ENCODE assay signal across 10 cellular contexts in the genomic region with DNA sequence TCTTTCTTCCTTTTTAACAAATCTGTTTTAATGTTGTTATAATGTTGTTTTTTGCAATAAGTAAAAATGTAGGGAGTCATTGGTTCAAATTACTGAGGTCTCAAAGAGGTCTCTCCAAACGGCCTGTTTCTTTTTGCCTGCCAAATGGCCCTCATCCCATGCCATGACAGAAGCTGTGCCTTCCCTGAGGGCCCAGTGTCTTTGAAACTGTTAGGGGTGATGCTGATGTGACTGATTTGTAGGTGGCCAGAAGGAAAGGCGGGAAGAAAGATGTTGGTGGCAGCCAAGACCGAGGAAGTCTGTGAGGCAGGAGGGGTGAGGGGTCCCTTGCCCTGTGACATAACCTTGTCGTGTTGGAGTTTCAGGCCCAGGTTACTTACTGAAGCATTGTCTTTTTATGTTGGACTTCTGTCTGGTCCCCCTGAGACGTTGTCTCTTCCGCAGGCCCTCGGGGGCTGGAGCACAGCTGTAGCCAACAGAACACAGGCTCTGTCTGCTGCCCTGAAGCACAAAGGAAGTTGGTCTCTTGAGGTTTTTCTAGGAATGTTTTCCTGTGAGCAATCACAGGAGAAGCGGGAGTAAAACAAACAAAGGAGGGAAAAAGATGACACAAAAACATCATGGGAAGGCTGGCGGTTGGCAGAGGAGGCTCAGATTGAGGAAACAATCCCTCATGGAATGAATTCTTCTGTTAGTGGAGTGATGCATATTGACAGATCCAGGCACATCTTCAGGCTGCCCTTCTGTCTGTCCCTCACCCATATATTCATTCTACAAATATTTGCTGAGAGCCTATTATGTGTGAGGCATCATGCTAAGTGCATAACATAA. TPM values are rescaled to one million over a fixed set of nuclear protein-coding genes. Genes with fewer than 3 reads are reported as not detected.
DNase-seq lines count a peak whose midpoint lies in the region; TF ChIP-seq lines count a peak whose summit lies in the region.
"Had no signal": no experiment of that assay in that cellular context is flagged by ENCODE, and none has a peak within 500 bp of the region (broad histone marks: within the 10 kb centered on the region; RNA-seq: fewer than 3 reads in every experiment).

No MANE protein-coding gene starts in this region.

- 55 to 60% methylated on average over 9 of the region's 9 CpGs for WGBS in testis, 2 donors
- WGBS in tibial nerve, 2 donors = 55 to 56% methylated on average over 9 of the region's 9 CpGs

- H3K27me3 Mint-ChIP-seq in chondrocyte (ENCODE audit: low read depth) = no peaks in the 10 kb centered on the region

- H3K9me3 ChIP-seq in testis (no peaks in the 10 kb centered on the region), tibial nerve (no peaks in the 10 kb centered on the region), vagina (no peaks in the 10 kb centered on the region)

- TF ChIP-seq CTCF in AG10803 (conservative IDR thresholded peaks at IDR 0.05; ENCODE audit: low read length) = no peak
- no peak for TF ChIP-seq CTCF in chondrocyte (IDR thresholded peaks at IDR 0.05)
- no peak for TF ChIP-seq CTCF in testis (IDR thresholded peaks at IDR 0.05)
- no peak for TF ChIP-seq CTCF in tibial nerve (IDR thresholded peaks at IDR 0.05)
- TF ChIP-seq CTCF in vagina (IDR thresholded peaks at IDR 0.05) = no peak

- H3K27me3 ChIP-seq in testis = no peaks in the 10 kb centered on the region
- H3K27me3 ChIP-seq in tibial nerve = no peaks in the 10 kb centered on the region
- no peaks in the 10 kb centered on the region for H3K27me3 ChIP-seq in vagina

- intact Hi-C loops in testis (cut with DNase I; ENCODE audit: low total_unique reads) = no loop called here
- intact Hi-C loops in vagina (cut with DNase I) = no loop called here

- TF ChIP-seq EP300 in tibial nerve (IDR thresholded peaks at IDR 0.05) = no peak

- peaks cover 47% of the 10 kb centered on the region for H3K4me1 Mint-ChIP-seq in chondrocyte (ENCODE audit: low read depth)

- no peaks in the 10 kb centered on the region for H3K9me3 Mint-ChIP-seq in chondrocyte (ENCODE audit: low read depth)

- no peak overlapping the region for H3K4me3 ChIP-seq in AG10803 (ENCODE audit: low read length)
- H3K4me3 ChIP-seq in testis = no peak overlapping the region
- no peak overlapping the region for H3K4me3 ChIP-seq in tibial nerve
- H3K4me3 ChIP-seq in vagina = no peak overlapping the region

- peak overlapping the region; percentile 7 for H3K4me3 Mint-ChIP-seq in chondrocyte (ENCODE audit: unreplicated experiment)

- H3K27ac ChIP-seq in testis (no peak overlapping the region), tibial nerve (no peak overlapping the region), vagina (no peak overlapping the region)

- peaks cover 5% of the 10 kb centered on the region for H3K4me1 ChIP-seq in testis
- peaks cover 0 to 38% (median 11%) of the 10 kb centered on the region in 4 donors for H3K4me1 ChIP-seq in tibial nerve
- H3K4me1 ChIP-seq in vagina = peaks cover 14% of the 10 kb centered on the region

- H3K36me3 Mint-ChIP-seq in chondrocyte (ENCODE audit: low read depth) = peaks cover 2% of the 10 kb centered on the region

- H3K36me3 ChIP-seq in testis (ENCODE audit: low read depth, missing control alignments) = no peaks in the 10 kb centered on the region
- H3K36me3 ChIP-seq in tibial nerve = no peaks in the 10 kb centered on the region
- H3K36me3 ChIP-seq in vagina = no peaks in the 10 kb centered on the region

- peak overlapping the region; percentile 84 for H3K27ac Mint-ChIP-seq in chondrocyte (ENCODE audit: unreplicated experiment)

- peak; percentile 82 for DNase-seq in AG10803 (ENCODE audit: low read depth)
- peak; percentile 92 for DNase-seq in M059J (ENCODE audit: low read depth)
- no peak for DNase-seq in chondrocyte (ENCODE audit: low spot score)
- peak; percentile 65 for DNase-seq in myocyte (ENCODE audit: low read depth)
- DNase-seq in testis = no peak
- no peak for DNase-seq in tibial nerve (ENCODE audit: low spot score in 2 of 2)
- DNase-seq in DMS114 treated with DMSO at 0.1 percent for 48 hours (lab: John Stamatoyannopoulos, UW; ENCODE audit: unreplicated experiment) = no peak
- no peak for DNase-seq in vagina (ENCODE audit: extremely low spot score in 2 of 2)
- DNase-seq: right cardiac atrium; stimulated activated naive CD8-positive, alpha-beta T cell treated with anti-CD3 and anti-CD28 coated beads, Interleukin-15, Interleukin-2, amounts not matched to agents 100 U/mL and 50 U/mL, for 24 hours had no signal

- TF ChIP-seq POLR2A in testis (IDR thresholded peaks at IDR 0.05) (no peak), tibial nerve (IDR thresholded peaks at IDR 0.05) (no peak), vagina (IDR thresholded peaks at IDR 0.05) (no peak)

RNA-seq across cellular contexts. Expression of a gene that starts 4.9 kb away (rescaled TPM):
- 21.2 and 30.7 TPM in 2 replicates for total RNA-seq in M059J (2014; rRNA removed; shearing (Covaris generic))
- total RNA-seq in chondrocyte (20.0 to 48.1 TPM (median 20.6 TPM) in 3 replicates), myocyte (46.9 and 68.8 TPM in 2 replicates), testis (10 to 100 TPM; 38.3 to 60.0 TPM), tibial nerve (10 to 100 TPM; 30.9 to 37.4 (median 32.9) TPM), vagina (16.2 TPM)
- 13.8 TPM for polyA plus RNA-seq in myocyte (2012)
- polyA plus RNA-seq in testis (ENCODE audit: insufficient read depth, low read depth, low replicate concordance) = 48.2 TPM

Comparison
In these comparisons a context has a peak if more than half of its experiments do, and no peak if none do; other contexts are left out.
1. DNase-seq: peak in AG10803 (single experiment), M059J (single experiment) and myocyte (single experiment); none in chondrocyte (single experiment), testis (single experiment), tibial nerve (0 of 2), DMS114 treated with DMSO at 0.1 percent for 48 hours (single experiment) and vagina (0 of 2).